In the genomic region with DNA sequence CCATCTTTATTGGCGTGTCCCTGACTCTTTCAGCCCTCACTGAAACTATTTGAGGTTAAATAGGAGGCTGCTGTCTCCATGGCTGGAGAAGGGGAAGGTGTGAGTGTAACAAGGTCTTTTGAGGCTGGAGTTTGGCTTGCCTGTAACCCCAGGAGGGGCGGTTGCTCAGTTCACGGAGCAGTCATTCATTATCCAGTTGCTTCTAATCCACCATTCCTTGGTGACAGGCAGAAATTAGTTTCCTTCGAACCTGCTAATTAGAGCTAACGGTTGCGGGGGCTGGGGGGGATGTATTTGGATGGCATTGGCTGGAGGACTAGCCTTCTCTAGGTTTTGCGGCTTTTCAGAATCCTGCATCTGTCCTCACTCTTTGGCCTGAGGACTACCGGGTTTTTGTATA, we compare ENCODE assay signal across 1 cellular context.
TF ChIP-seq lines count a peak whose summit lies in the region.

No MANE protein-coding gene starts in this region.

TF ChIP-seq in WTC11, 78 proteins besides CTCF, POLR2A, EP300 and RAD21:
- TF ChIP-seq FOXJ3 (CRISPR knock-in tag; IDR thresholded peaks at IDR 0.05; ENCODE audit: borderline replicate concordance) (no peak), ERG (CRISPR knock-in tag; IDR thresholded peaks at IDR 0.05) (no peak), SP1 (CRISPR knock-in tag; conservative IDR thresholded peaks at IDR 0.05) (no peak), FOXP1 (CRISPR knock-in tag; IDR thresholded peaks at IDR 0.05; ENCODE audit: borderline replicate concordance) (no peak), CREB1 (CRISPR knock-in tag; IDR thresholded peaks at IDR 0.05) (no peak), AFF4 (CRISPR knock-in tag; IDR thresholded peaks at IDR 0.05; ENCODE audit: borderline replicate concordance) (no peak)
